ENCODE assay signal across 21 cellular contexts in the genomic region with DNA sequence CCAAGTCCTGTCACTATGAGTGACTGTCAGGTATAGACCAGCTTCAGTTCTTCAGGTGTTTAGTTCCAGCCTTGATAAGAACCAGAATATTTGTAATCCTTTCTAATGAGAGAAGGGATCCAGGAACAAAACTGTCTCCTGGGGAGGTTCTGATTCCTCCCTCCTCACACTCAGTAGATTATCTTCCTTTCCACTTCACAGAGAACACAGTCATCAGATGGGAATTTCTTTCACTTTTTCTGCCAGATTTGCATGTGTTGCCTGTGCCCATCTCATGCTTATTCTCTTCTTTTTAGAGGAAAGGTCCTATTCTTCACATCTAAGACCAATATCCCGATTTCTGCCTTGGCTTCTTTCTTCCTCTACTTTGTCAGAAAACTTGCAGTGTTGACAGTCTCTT. TPM values are rescaled to one million over a fixed set of nuclear protein-coding genes. Genes with fewer than 3 reads are reported as not detected.
A peak's percentile ranks its signal among the peaks of the same experiment; 100 is the strongest.
DNase-seq lines count a peak whose midpoint lies in the region; ATAC-seq, FAIRE-seq and TF ChIP-seq lines count a peak whose summit lies in the region.
"Had no signal": no experiment of that assay in that cellular context is flagged by ENCODE, and none has a peak within 500 bp of the region (broad histone marks: within the 10 kb centered on the region; RNA-seq: fewer than 3 reads in every experiment).

No MANE protein-coding gene starts in this region.

- H3K79me2 ChIP-seq in astrocyte (ENCODE audit: insufficient read depth, low read length), result no peaks in the 10 kb centered on the region

- TF ChIP-seq CTCF in astrocyte (IDR thresholded peaks at IDR 0.05; ENCODE audit: insufficient read depth, low read depth, low read length), result no peak

- H3K36me3 Mint-ChIP-seq in astrocyte (ENCODE audit: low read depth, unreplicated experiment), result no peaks in the 10 kb centered on the region
- H3K36me3 Mint-ChIP-seq in activated CD8-positive, alpha-beta T cell treated with anti-CD3 and anti-CD28 coated beads, Interleukin-2, amount 10 ng/mL, durations not matched to agents 7 days and 5 days (ENCODE audit: low read depth), result no peaks in the 10 kb centered on the region
- H3K36me3 Mint-ChIP-seq: neural progenitor cell had no signal

- H3K36me3 ChIP-seq in astrocyte (ENCODE audit: insufficient read depth, low read length), result no peaks in the 10 kb centered on the region
- H3K36me3 ChIP-seq: neural progenitor cell had no signal

- CTCF ChIA-PET in activated CD8-positive, alpha-beta T cell treated with anti-CD3 and anti-CD28 coated beads, Interleukin-2, amount 10 ng/mL, durations not matched to agents 7 days and 5 days (lab: Charles Lee), result no interaction called here

- no peaks in the 10 kb centered on the region for H4K20me1 ChIP-seq in astrocyte (ENCODE audit: insufficient read depth, low read length)

- no peak overlapping the region for H3K4me3 Mint-ChIP-seq in astrocyte (ENCODE audit: unreplicated experiment)
- H3K4me3 Mint-ChIP-seq in activated CD8-positive, alpha-beta T cell treated with anti-CD3 and anti-CD28 coated beads, Interleukin-2, amount 10 ng/mL, durations not matched to agents 7 days and 5 days, result no peak overlapping the region
- H3K4me3 Mint-ChIP-seq: activated CD4-positive, alpha-beta T cell treated with anti-CD3 and anti-CD28 coated beads for 36 hours; CD14-positive monocyte; neural progenitor cell had no signal

- in situ Hi-C loops in ACHN (cut with HindIII; ENCODE audit: low pct_ligation_motif_present, low pct_unique_long_range_greater_than_20kb, low sequenced_read_pairs), result no loop called here

- no peak for FAIRE-seq in astrocyte (lab: Jason Lieb, UNC)
- FAIRE-seq: K562, RCC 7860 had no signal

- no peaks in the 10 kb centered on the region for H3K27me3 Mint-ChIP-seq in astrocyte (ENCODE audit: low read depth, unreplicated experiment)
- H3K27me3 Mint-ChIP-seq in activated CD8-positive, alpha-beta T cell treated with anti-CD3 and anti-CD28 coated beads, Interleukin-2, amount 10 ng/mL, durations not matched to agents 7 days and 5 days (ENCODE audit: low read depth), result peaks cover 4% of the 10 kb centered on the region
- H3K27me3 Mint-ChIP-seq: activated CD4-positive, alpha-beta T cell treated with anti-CD3 and anti-CD28 coated beads for 36 hours had no signal

- no peak overlapping the region for H3K9ac ChIP-seq in astrocyte (ENCODE audit: low read length)
- H3K9ac ChIP-seq: neural progenitor cell had no signal

- peaks cover 2% of the 10 kb centered on the region for H3K9me3 Mint-ChIP-seq in astrocyte (ENCODE audit: unreplicated experiment)
- H3K9me3 Mint-ChIP-seq in activated CD8-positive, alpha-beta T cell treated with anti-CD3 and anti-CD28 coated beads, Interleukin-2, amount 10 ng/mL, durations not matched to agents 7 days and 5 days (ENCODE audit: insufficient read depth), result no peaks in the 10 kb centered on the region
- H3K9me3 Mint-ChIP-seq: CD14-positive monocyte, neural progenitor cell had no signal

- no peak for ATAC-seq in activated CD8-positive, alpha-beta T cell treated with anti-CD3 and anti-CD28 coated beads, Interleukin-2, amount 10 ng/mL, durations not matched to agents 7 days and 5 days
- ATAC-seq: HCT116, K562 had no signal

- no peak overlapping the region for H2AFZ ChIP-seq in astrocyte (ENCODE audit: low read depth, low read length)
- H2AFZ ChIP-seq: neural progenitor cell had no signal

- H3K27ac Mint-ChIP-seq in astrocyte (ENCODE audit: unreplicated experiment), result no peak overlapping the region
- no peak overlapping the region for H3K27ac Mint-ChIP-seq in activated CD8-positive, alpha-beta T cell treated with anti-CD3 and anti-CD28 coated beads, Interleukin-2, amount 10 ng/mL, durations not matched to agents 7 days and 5 days
- H3K27ac Mint-ChIP-seq: activated CD4-positive, alpha-beta T cell treated with anti-CD3 and anti-CD28 coated beads for 36 hours; neural progenitor cell had no signal

- H3K4me1 Mint-ChIP-seq in astrocyte (ENCODE audit: low read depth, unreplicated experiment), result peaks cover 1% of the 10 kb centered on the region
- H3K4me1 Mint-ChIP-seq in activated CD8-positive, alpha-beta T cell treated with anti-CD3 and anti-CD28 coated beads, Interleukin-2, amount 10 ng/mL, durations not matched to agents 7 days and 5 days (ENCODE audit: low read depth), result no peaks in the 10 kb centered on the region
- H3K4me1 Mint-ChIP-seq: activated CD4-positive, alpha-beta T cell treated with anti-CD3 and anti-CD28 coated beads for 36 hours; neural progenitor cell had no signal

- no peak overlapping the region for H3K4me2 ChIP-seq in astrocyte (ENCODE audit: low read length)
- H3K4me2 ChIP-seq: neural progenitor cell had no signal

- H3K4me3 ChIP-seq in astrocyte (ENCODE audit: insufficient read depth, low read depth, low read length), result no peak overlapping the region
- H3K4me3 ChIP-seq: K562, neural progenitor cell, testis had no signal

- POLR2A ChIA-PET in activated CD8-positive, alpha-beta T cell treated with anti-CD3 and anti-CD28 coated beads, Interleukin-2, amount 10 ng/mL, durations not matched to agents 7 days and 5 days (lab: Charles Lee), result no interaction called here

- H3K4me1 ChIP-seq in astrocyte (ENCODE audit: insufficient read depth, low read length), result no peaks in the 10 kb centered on the region
- H3K4me1 ChIP-seq: neural progenitor cell, testis had no signal

- DNase-seq in ACHN, result peak; percentile 40
- DNase-seq in HT1080 (ENCODE audit: low read depth), result peak; percentile 24
- DNase-seq in astrocyte (ENCODE audit: low read depth), result peak; percentile 47
- peak; percentile 18 for DNase-seq in glomerular visceral epithelial cell (ENCODE audit: extremely low spot score)
- DNase-seq in DMS114 treated with DMSO at 0.1 percent for 48 hours (lab: John Stamatoyannopoulos, UW; ENCODE audit: unreplicated experiment), result no peak
- DNase-seq in activated CD8-positive, alpha-beta T cell treated with anti-CD3 and anti-CD28 coated beads, Interleukin-2, amount 10 ng/mL, durations not matched to agents 7 days and 5 days, result no peak
- DNase-seq in NCI-H526 (lab: John Stamatoyannopoulos, UW), result no peak
- no peak for DNase-seq in DMS79 treated with DMSO at 0.1 percent for 48 hours (lab: John Stamatoyannopoulos, UW)
- DNase-seq: 8988T; activated CD4-positive, alpha-beta T cell treated with anti-CD3 and anti-CD28 coated beads for 36 hours; activated gamma-delta T cell; amniotic stem cell; cerebellar nuclear complex; NCI-H1417; NCI-H82; testis had no signal

- H3K27me3 ChIP-seq in astrocyte (ENCODE audit: insufficient read depth, low read length), result no peaks in the 10 kb centered on the region
- H3K27me3 ChIP-seq: neural progenitor cell, testis had no signal

- H3K9me3 ChIP-seq in astrocyte (ENCODE audit: insufficient read depth, low read depth, low read length), result no peaks in the 10 kb centered on the region
- H3K9me3 ChIP-seq: testis had no signal

- no peak overlapping the region for H3K27ac ChIP-seq in astrocyte (ENCODE audit: low read depth, low read length)
- H3K27ac ChIP-seq: neural progenitor cell, testis had no signal

RNA-seq across cellular contexts. Expression of gene CD109, which starts 50.8 kb away (rescaled TPM):
- total RNA-seq in HT1080 (2014; rRNA removed; shearing (Covaris generic)), result 19.0 and 22.7 TPM in 2 replicates
- polyA plus RNA-seq in HT1080 (2015; cell fraction: cytosol; rRNA removed), result 14.7 and 22.0 TPM in 2 replicates
- 141 and 142 TPM in 2 replicates for polyA plus RNA-seq in HT1080 (2015; cell fraction: nucleus; rRNA removed)
- total RNA-seq in astrocyte, result 18.3 and 22.9 TPM in 2 replicates
- 1 to 10 TPM; 4.4 to 5.0 TPM for total RNA-seq in activated CD8-positive, alpha-beta T cell treated with anti-CD3 and anti-CD28 coated beads, Interleukin-2, amount 10 ng/mL, durations not matched to agents 7 days and 5 days

Comparison
In these comparisons a context has a peak if more than half of its experiments do, and no peak if none do; other contexts are left out.
1. DNase-seq: peak in ACHN (single experiment), HT1080 (single experiment), astrocyte (single experiment) and glomerular visceral epithelial cell (single experiment); none in DMS114 treated with DMSO at 0.1 percent for 48 hours (single experiment), activated CD8-positive, alpha-beta T cell treated with anti-CD3 and anti-CD28 coated beads, Interleukin-2, amount 10 ng/mL, durations not matched to agents 7 days and 5 days (single experiment), NCI-H526 (0 of 2) and DMS79 treated with DMSO at 0.1 percent for 48 hours (single experiment).